21 cellular contexts compared by ENCODE assay signal in the genomic region with DNA sequence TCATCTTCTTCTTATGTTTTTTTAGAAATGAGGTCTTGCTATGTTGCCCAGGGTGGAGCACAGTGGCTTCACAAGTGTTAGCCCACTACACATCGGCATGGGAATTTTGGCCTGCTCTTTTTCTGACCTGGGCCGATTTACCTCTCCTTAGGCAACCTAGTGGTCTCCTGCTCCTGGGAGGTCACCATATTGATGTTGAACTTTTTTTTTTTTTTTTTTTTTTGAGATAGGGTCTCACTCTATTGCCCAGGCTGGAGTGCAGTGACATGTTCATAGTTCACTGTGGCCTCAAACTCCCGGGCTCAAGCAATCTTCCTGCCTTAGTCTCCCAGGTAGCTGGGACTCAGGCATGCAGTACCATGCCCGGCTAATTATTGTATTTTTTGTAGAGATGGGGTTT.
"Had no signal": no experiment of that assay in that cellular context is flagged by ENCODE, and none has a peak within 500 bp of the region (broad histone marks: within the 10 kb centered on the region; RNA-seq: fewer than 3 reads in every experiment).

No MANE protein-coding gene starts in this region.

- H3K36me3 ChIP-seq: ovary had no signal

- H3K27me3 Mint-ChIP-seq: dendritic cell treated with granulocyte-macrophage colony-stimulating factor and Interleukin-4, amounts not matched to agents 40 ng/mL and 50 ng/mL, for 4 days; naive thymus-derived CD4-positive, alpha-beta T cell; progenitor cell of endocrine pancreas had no signal

- H3K4me3 Mint-ChIP-seq: dendritic cell treated with granulocyte-macrophage colony-stimulating factor and Interleukin-4, amounts not matched to agents 40 ng/mL and 50 ng/mL, for 4 days; neural crest cell had no signal

- ATAC-seq: naive thymus-derived CD4-positive, alpha-beta T cell; stimulated activated naive CD8-positive, alpha-beta T cell treated with anti-CD3 and anti-CD28 coated beads, Interleukin-15, Interleukin-2, amounts not matched to agents 100 U/mL and 50 U/mL, for 24 hours had no signal

- FAIRE-seq: colon, frontal cortex, islet of Langerhans, small intestine had no signal

- H3K4me3 ChIP-seq: heart right ventricle, ovary, sigmoid colon, suprapubic skin, tibial artery, upper lobe of left lung, vagina had no signal

- DNase-seq: heart right ventricle; hypothalamus; kidney glomerular epithelial cell; naive thymus-derived CD4-positive, alpha-beta T cell; nucleus accumbens; ovary; retina; sigmoid colon; small intestine; stimulated activated CD4-positive, alpha-beta T cell treated with anti-CD3 and anti-CD28 coated beads, Interleukin-12 subunit alpha, Interleukin-12 subunit beta, amount 100 ng/mL, for 4 hours; stimulated activated naive CD8-positive, alpha-beta T cell treated with anti-CD3 and anti-CD28 coated beads, Interleukin-15, Interleukin-2, amounts not matched to agents 100 U/mL and 50 U/mL, for 24 hours; tibial artery; upper lobe of left lung had no signal

- H3K27me3 ChIP-seq: heart right ventricle, ovary, sigmoid colon, suprapubic skin, tibial artery, upper lobe of left lung, vagina had no signal

- H3K9me3 Mint-ChIP-seq: dendritic cell treated with granulocyte-macrophage colony-stimulating factor and Interleukin-4, amounts not matched to agents 40 ng/mL and 50 ng/mL, for 4 days; naive thymus-derived CD4-positive, alpha-beta T cell; neural crest cell had no signal

- H3K27ac Mint-ChIP-seq: dendritic cell treated with granulocyte-macrophage colony-stimulating factor and Interleukin-4, amounts not matched to agents 40 ng/mL and 50 ng/mL, for 4 days had no signal

- H3K9me3 ChIP-seq: heart right ventricle, ovary, sigmoid colon, suprapubic skin, tibial artery, upper lobe of left lung, vagina had no signal

- H3K27ac ChIP-seq: ovary, suprapubic skin, tibial artery, upper lobe of left lung, vagina had no signal
